8 cellular contexts compared by ENCODE assay signal in genomic region chr3:58306662-58307286, GRCh38. TPM values are rescaled to one million over a fixed set of nuclear protein-coding genes. Genes with fewer than 3 reads are reported as not detected.
DNase-seq lines count a peak whose midpoint lies in the region; ATAC-seq and TF ChIP-seq lines count a peak whose summit lies in the region.

No MANE protein-coding gene starts in this region.

- no peaks in the 10 kb centered on the region for H3K9me2 ChIP-seq in Karpas-422 (replicated peaks; ENCODE audit: insufficient read depth, low read length)
- H3K9me2 ChIP-seq in neural cell (ENCODE audit: insufficient read depth, low read length), result no peaks in the 10 kb centered on the region

- H3F3A ChIP-seq in neural cell (ENCODE audit: insufficient read depth, low read length, poor library complexity, severe bottlenecking), result no peaks in the 10 kb centered on the region

- no peak for TF ChIP-seq EP300 in neural cell (conservative IDR thresholded peaks at IDR 0.05; ENCODE audit: poor library complexity, severe bottlenecking)

- H3K36me3 ChIP-seq in Karpas-422 (ENCODE audit: insufficient read depth, low read length) (peaks cover 27% of the 10 kb centered on the region), neural cell (ENCODE audit: insufficient read depth, low read length) (peaks cover 9% of the 10 kb centered on the region)

- H4K20me1 ChIP-seq in Karpas-422 (ENCODE audit: insufficient read depth, low read depth, low read length), result peaks cover 27% of the 10 kb centered on the region; the same call in 1 of the 2 replicates
- H4K20me1 ChIP-seq in neural cell (ENCODE audit: insufficient read depth), result no peaks in the 10 kb centered on the region

- H3K27me3 ChIP-seq in Karpas-422 (ENCODE audit: low read length), result no peaks in the 10 kb centered on the region
- no peaks in the 10 kb centered on the region for H3K27me3 ChIP-seq in neural cell (ENCODE audit: insufficient read depth, low read depth, low read length)

- TF ChIP-seq RAD21 in neural cell (conservative IDR thresholded peaks at IDR 0.05), result no peak

- peak; percentile 27 for DNase-seq in AG10803 (ENCODE audit: low read depth)
- peak; percentile 75 for DNase-seq in Karpas-422
- DNase-seq in activated T-cell treated with anti-CD3 and anti-CD28 coated beads, Interleukin-2, amount 50 U/mL, for 1 hour, result peak; percentile 34
- DNase-seq in fibroblast of mammary gland (ENCODE audit: low read depth), result no peak
- DNase-seq in DMS79 (lab: John Stamatoyannopoulos, UW), result no peak

- H3K9me3 ChIP-seq in Karpas-422 (ENCODE audit: low read length) (no peaks in the 10 kb centered on the region), neural cell (ENCODE audit: low read length) (no peaks in the 10 kb centered on the region)

- H3K4me3 ChIP-seq in AG10803 (ENCODE audit: low read length), result peak overlapping the region; percentile 68
- peak overlapping the region; percentile 84 for H3K4me3 ChIP-seq in Karpas-422 (ENCODE audit: low read length)
- peak overlapping the region; percentile 97 for H3K4me3 ChIP-seq in fibroblast of mammary gland (ENCODE audit: control insufficient read depth, low read depth, low read length)
- H3K4me3 ChIP-seq in neural cell (ENCODE audit: low read length), result peak overlapping the region; percentile 86

- H3K4me2 ChIP-seq in Karpas-422 (ENCODE audit: low read depth, low read length, poor library complexity, severe bottlenecking) (peak overlapping the region; percentile 82), neural cell (ENCODE audit: low read length) (peak overlapping the region; percentile 27)

- peaks cover 13% of the 10 kb centered on the region for H3K4me1 ChIP-seq in Karpas-422 (ENCODE audit: low read length)

- H3K27ac ChIP-seq in Karpas-422 (ENCODE audit: low read length) (peak overlapping the region; percentile 82), neural cell (ENCODE audit: low read length) (peak overlapping the region; percentile 99)

- peak; percentile 17 for ATAC-seq in GM18870 (IDR thresholded peaks at IDR 0.05; ENCODE audit: unreplicated experiment)
- no peak for ATAC-seq in HG03097 (IDR thresholded peaks at IDR 0.05; ENCODE audit: low FRiP score, unreplicated experiment)

- H3K79me2 ChIP-seq in Karpas-422 (ENCODE audit: low read length) (peaks cover 51% of the 10 kb centered on the region), neural cell (replicated peaks; ENCODE audit: insufficient read depth, low read length) (peaks cover 34% of the 10 kb centered on the region)

- peak overlapping the region; percentile 83 for H3K9ac ChIP-seq in Karpas-422 (ENCODE audit: low read length)
- H3K9ac ChIP-seq in neural cell (ENCODE audit: low read length), result peak overlapping the region; percentile 94

- TF ChIP-seq CTCF in AG10803 (conservative IDR thresholded peaks at IDR 0.05; ENCODE audit: low read length), result peak; percentile 30
- TF ChIP-seq CTCF in fibroblast of mammary gland (conservative IDR thresholded peaks at IDR 0.05; ENCODE audit: control insufficient read depth, insufficient read depth, low read depth, low read length), result no peak
- no peak for TF ChIP-seq CTCF in neural cell (IDR thresholded peaks at IDR 0.05; ENCODE audit: poor library complexity, severe bottlenecking)

- H2AFZ ChIP-seq in Karpas-422 (ENCODE audit: low read length) (no peak overlapping the region; the same call in 1 of the 2 replicates), neural cell (ENCODE audit: low read depth, low read length) (peak overlapping the region; percentile 92)

TF ChIP-seq in neural cell, 6 proteins besides CTCF, POLR2A, EP300 and RAD21:
- TF ChIP-seq EZH2 (IDR thresholded peaks at IDR 0.05; ENCODE audit: borderline replicate concordance, insufficient read depth, low read length, poor library complexity, severe bottlenecking), result no peak
- TF ChIP-seq REST (IDR thresholded peaks at IDR 0.05; ENCODE audit: borderline replicate concordance), result no peak
- no peak for TF ChIP-seq SMC3 (conservative IDR thresholded peaks at IDR 0.05; ENCODE audit: poor library complexity)
- TF ChIP-seq TAF1 (IDR thresholded peaks at IDR 0.05; ENCODE audit: low read depth), result no peak

RNA-seq across cellular contexts. Expression of gene HTD2, which starts 0.5 kb away (rescaled TPM):
- 5.4 and 19.9 TPM in 2 replicates for total RNA-seq in Karpas-422 (2014; rRNA removed; shearing (Covaris generic); ENCODE audit: low replicate concordance)
- 19.0 and 23.2 TPM in 2 replicates for polyA plus RNA-seq in neural cell
- 17.0 and 20.5 TPM in 2 replicates for polyA minus RNA-seq in neural cell

RNA-seq across cellular contexts. Expression of gene RPP14, which starts 0.7 kb away (rescaled TPM):
- total RNA-seq in Karpas-422 (2014; rRNA removed; shearing (Covaris generic); ENCODE audit: low replicate concordance), result 7.5 and 7.6 TPM in 2 replicates
- 12.8 and 13.0 TPM in 2 replicates for polyA plus RNA-seq in neural cell
- 19.0 and 20.9 TPM in 2 replicates for polyA minus RNA-seq in neural cell

RNA-seq across cellular contexts. Expression of gene PXK, which starts 25.9 kb away (rescaled TPM):
- total RNA-seq in Karpas-422 (2014; rRNA removed; shearing (Covaris generic); ENCODE audit: low replicate concordance), result 222 and 353 TPM in 2 replicates
- 37.7 and 40.4 TPM in 2 replicates for polyA plus RNA-seq in neural cell
- 60.1 and 61.6 TPM in 2 replicates for polyA minus RNA-seq in neural cell

Comparison
In these comparisons a context has a peak if more than half of its experiments do, and no peak if none do; other contexts are left out.
1. DNase-seq: peak in AG10803 (single experiment), Karpas-422 (single experiment) and activated T-cell treated with anti-CD3 and anti-CD28 coated beads, Interleukin-2, amount 50 U/mL, for 1 hour (single experiment); none in fibroblast of mammary gland (single experiment) and DMS79 (single experiment).
2. Peak in every context shown above with its lines, with median percentiles within 50 percentile points of each other: H3K4me3 ChIP-seq.